7 cellular contexts compared by ENCODE assay signal in genomic region chr14:92775303-92775702, GRCh38. TPM values are rescaled to one million over a fixed set of nuclear protein-coding genes. Genes with fewer than 3 reads are reported as not detected.
DNase-seq lines count a peak whose midpoint lies in the region; ATAC-seq and TF ChIP-seq lines count a peak whose summit lies in the region.
"Not testable (repeated sequence)": the region's sequence is repeated elsewhere in the genome, so short reads cannot be mapped to it uniquely, and the experiment has no call there.

No MANE protein-coding gene starts in this region.

- ATAC-seq in GM18511 (IDR thresholded peaks at IDR 0.05; ENCODE audit: unreplicated experiment), result peak; percentile 94
- peak; percentile 89 for ATAC-seq in HG02884 (IDR thresholded peaks at IDR 0.05; ENCODE audit: unreplicated experiment)
- peak; percentile 94 for ATAC-seq in HG03460 (IDR thresholded peaks at IDR 0.05; ENCODE audit: unreplicated experiment)
- ATAC-seq in activated B cell treated with CpG ODN at 0.5 μM for 24 hours (ENCODE audit: low read depth), result peak; percentile 91
- ATAC-seq in mucosa of descending colon, result peak; percentile 86

- H3K4me1 ChIP-seq in duodenal mucosa (ENCODE audit: control insufficient read depth in 1 of 2, insufficient read depth in 2 of 2, low read length in 2 of 2), result peaks cover 0 to 11% of the 10 kb centered on the region in 2 donors
- not testable (repeated sequence) for H3K4me1 ChIP-seq in mucosa of descending colon (ENCODE audit: low read depth)

- H3K36me3 ChIP-seq in duodenal mucosa (ENCODE audit: control insufficient read depth in 1 of 2, insufficient read depth in 2 of 2, low read length in 2 of 2); mucosa of descending colon (ENCODE audit: low read depth): not testable (repeated sequence)

- not testable (repeated sequence) for H3K9me3 ChIP-seq in duodenal mucosa (ENCODE audit: control insufficient read depth in 1 of 2, low read length in 2 of 2); mucosa of descending colon

- peak overlapping the region; percentile 70 for H3K4me3 Mint-ChIP-seq in activated B cell treated with CpG ODN at 0.5 μM for 24 hours

- peak overlapping the region; percentile 26 for H3K27ac ChIP-seq in duodenal mucosa (ENCODE audit: low read depth, low read length)

- DNase-seq in GM20000 (ENCODE audit: low spot score), result peak; percentile 39
- DNase-seq in activated B cell treated with CpG ODN at 0.5 μM for 24 hours, mucosa of descending colon: not testable (repeated sequence)

- H3K9ac ChIP-seq in duodenal mucosa (ENCODE audit: low read depth in 1 of 2, low read length in 2 of 2), result not testable (repeated sequence)

- not testable (repeated sequence) for TF ChIP-seq CTCF in GM20000 (IDR thresholded peaks at IDR 0.05; ENCODE audit: extremely low read depth, missing control alignments); activated B cell treated with CpG ODN at 0.5 μM for 24 hours (IDR thresholded peaks at IDR 0.05); mucosa of descending colon (IDR thresholded peaks at IDR 0.05)

- not testable (repeated sequence) for H3K9me3 Mint-ChIP-seq in activated B cell treated with CpG ODN at 0.5 μM for 24 hours

- H3K36me3 Mint-ChIP-seq in activated B cell treated with CpG ODN at 0.5 μM for 24 hours (ENCODE audit: low read depth), result not testable (repeated sequence)

- not testable (repeated sequence) for H3K27me3 Mint-ChIP-seq in activated B cell treated with CpG ODN at 0.5 μM for 24 hours

- peaks cover 63% of the 10 kb centered on the region for H3K4me1 Mint-ChIP-seq in activated B cell treated with CpG ODN at 0.5 μM for 24 hours

- H3K4me3 ChIP-seq in duodenal mucosa (ENCODE audit: low read depth in 1 of 2, low read length in 2 of 2); mucosa of descending colon: not testable (repeated sequence)

- intact Hi-C loops in activated B cell treated with CpG ODN at 0.5 μM for 24 hours (cut with micrococcal nuclease), result loop anchor here (1.0 to 2.0 kb wide), 2 partner anchors 19 to 71 kb away; partner anchors contain the start of gene GOLGA5
- intact Hi-C loops in mucosa of descending colon (cut with DNase I, micrococcal nuclease), result not testable (repeated sequence)

- H3K27ac Mint-ChIP-seq in activated B cell treated with CpG ODN at 0.5 μM for 24 hours, result peak overlapping the region; percentile 83

- POLR2A ChIA-PET in activated B cell treated with CpG ODN at 0.5 μM for 24 hours (lab: Charles Lee), result interaction anchor here (0.7 to 1.3 kb wide), 3 partner anchors 18 to 314 kb away, joined by 3 to 4 read pairs (median 3); partner anchors contain the start of gene LGMN

- CTCF ChIA-PET in activated B cell treated with CpG ODN at 0.5 μM for 24 hours (lab: Charles Lee), result not testable (repeated sequence)

- H3K27me3 ChIP-seq in duodenal mucosa (ENCODE audit: control insufficient read depth in 1 of 2, insufficient read depth in 2 of 2, low read length in 2 of 2), result not testable (repeated sequence)

RNA-seq across cellular contexts. Expression of gene GOLGA5, which starts 18.8 kb away (rescaled TPM):
- total RNA-seq in activated B cell treated with CpG ODN at 0.5 μM for 24 hours (16.6 and 18.0 TPM in 2 replicates), mucosa of descending colon (10 to 100 TPM; 33.8 to 40.0 (median 39.2) TPM)

RNA-seq across cellular contexts. Expression of gene LGMN, which starts 26.9 kb away (rescaled TPM):
- total RNA-seq in activated B cell treated with CpG ODN at 0.5 μM for 24 hours, result 10.3 and 11.8 TPM in 2 replicates
- 100 to 1,000 TPM in 1 of 3 donors, 10 to 100 TPM in 2; 86.8 to 103 (median 94.3) TPM for total RNA-seq in mucosa of descending colon
